ENCODE assay signal across 13 cellular contexts in genomic region chr10:27157150-27157549, GRCh38. TPM values are rescaled to one million over a fixed set of nuclear protein-coding genes. Genes with fewer than 3 reads are reported as not detected.
DNase-seq lines count a peak whose midpoint lies in the region; ATAC-seq, FAIRE-seq and TF ChIP-seq lines count a peak whose summit lies in the region.
"Had no signal": no experiment of that assay in that cellular context is flagged by ENCODE, and none has a peak within 500 bp of the region (broad histone marks: within the 10 kb centered on the region; RNA-seq: fewer than 3 reads in every experiment).

No MANE protein-coding gene starts in this region.

- H3F3A ChIP-seq in Loucy (ENCODE audit: low read depth): peaks cover 7% of the 10 kb centered on the region

- RAD21 ChIA-PET in GM12878 (lab: Charles Lee; ENCODE audit: unreplicated experiment): no interaction called here

- intact Hi-C loops in GM12878 (cut with micrococcal nuclease; ENCODE audit: unreplicated experiment): loop anchor here (2.0 to 10.0 kb wide), 3 partner anchors 204 to 1378 kb away; partner anchors contain the start of gene WAC

- TF ChIP-seq RAD21 in GM12878 (IDR thresholded peaks at IDR 0.05; ENCODE audit: insufficient read depth, low read depth, low read length): no peak

- no TSS peak for BruUV-seq in GM12878 (replicated peaks; lab: Mats Ljungman, UMichigan)

- H3K9ac ChIP-seq in Loucy (ENCODE audit: low read depth, low read length, poor library complexity, severe bottlenecking): peak overlapping the region; percentile 92
- H3K9ac ChIP-seq in GM12878 (ENCODE audit: control insufficient read depth, insufficient read depth, low read length): peak overlapping the region; percentile 100
- H3K9ac ChIP-seq: parathyroid adenoma had no signal

- H4K20me1 ChIP-seq in Loucy (ENCODE audit: insufficient read depth, low read length, poor library complexity, severe bottlenecking) (peaks cover 66% of the 10 kb centered on the region), GM12878 (ENCODE audit: control insufficient read depth, insufficient read depth) (no peaks in the 10 kb centered on the region)

- no peak for TF ChIP-seq POLR2A in GM12878 (IDR thresholded peaks at IDR 0.05; ENCODE audit: low read depth, low read length)

- TF ChIP-seq CTCF in Loucy (conservative IDR thresholded peaks at IDR 0.05; ENCODE audit: low read length): no peak
- TF ChIP-seq CTCF in GM12878 (IDR thresholded peaks at IDR 0.05 in 2 of 3, conservative IDR thresholded peaks at IDR 0.05 in 1 of 3; ENCODE audit: control insufficient read depth in 2 of 3, extremely low read depth in 1 of 3, insufficient read depth in 1 of 3, low read depth in 3 of 3, low read length in 3 of 3): no peak
- no peak for TF ChIP-seq CTCF in GM10266 (IDR thresholded peaks at IDR 0.05; ENCODE audit: control insufficient read depth, insufficient read depth, low read depth, missing control alignments)
- no peak for TF ChIP-seq CTCF in right atrium auricular region (IDR thresholded peaks at IDR 0.05)

- H3K36me3 Mint-ChIP-seq in naive B cell: peaks cover 8 to 19% of the 10 kb centered on the region in 2 donors

- in situ Hi-C loops in GM12878 (cut with MboI): no loop called here

- peaks cover 72% of the 10 kb centered on the region for H3K79me2 ChIP-seq in Loucy (ENCODE audit: insufficient read depth, low read length)
- peaks cover 69% of the 10 kb centered on the region for H3K79me2 ChIP-seq in GM12878 (ENCODE audit: control insufficient read depth, insufficient read depth, low read length)

- SMC1A ChIA-PET in GM12878 (lab: Charles Lee; ENCODE audit: uncharacterized antibody, unreplicated experiment): interaction anchor here (0.6 to 1.6 kb wide), 5 partner anchors 9 to 423 kb away, joined by 3 to 4 read pairs (median 4); no protein-coding TSS in a partner anchor

- WGBS in GM12878 (ENCODE audit: insufficient coverage, insufficient replicate concordance, low lambda C conversion rate, missing lambda C conversion rate): 44% methylated on average over 2 of the region's 2 CpGs

- no peaks in the 10 kb centered on the region for H3K27me3 Mint-ChIP-seq in naive B cell

- H2AFZ ChIP-seq in Loucy (ENCODE audit: low read length) (no peak overlapping the region), GM12878 (ENCODE audit: control insufficient read depth, low read depth, low read length) (no peak overlapping the region)
- H2AFZ ChIP-seq: parathyroid adenoma had no signal

- POLR2A ChIA-PET in GM12878 (lab: Charles Lee): interaction anchor here (0.6 to 1.4 kb wide), 5 partner anchors 11 to 513 kb away, joined by 3 to 6 read pairs (median 3); no protein-coding TSS in a partner anchor

- CTCF ChIA-PET in GM12878 (lab: Yijun Ruan, JAX): interaction anchor here (1.1 to 1.3 kb wide), 2 partner anchors 23 to 431 kb away, joined by 3 to 4 read pairs; no protein-coding TSS in a partner anchor

- peaks cover 29% of the 10 kb centered on the region; the same call in 1 of the 2 replicates for H3K36me3 ChIP-seq in Loucy (ENCODE audit: insufficient read depth, low read length)
- peaks cover 2 to 15% of the 10 kb centered on the region in 2 experiments for H3K36me3 ChIP-seq in GM12878 (ENCODE audit: control insufficient read depth in 2 of 2, insufficient read depth in 2 of 2, low read length in 1 of 2)
- peaks cover 6% of the 10 kb centered on the region for H3K36me3 ChIP-seq in right atrium auricular region

- H3K9me3 ChIP-seq in Loucy (ENCODE audit: insufficient read depth, low read depth, low read length) (no peaks in the 10 kb centered on the region), GM12878 (replicated peaks; ENCODE audit: control insufficient read depth, insufficient read depth, low read length) (no peaks in the 10 kb centered on the region), right atrium auricular region (no peaks in the 10 kb centered on the region)
- H3K9me3 ChIP-seq: heart right ventricle had no signal

- H3K4me1 ChIP-seq in Loucy (ENCODE audit: insufficient read depth, low read length, poor library complexity, severe bottlenecking) (peaks cover 32% of the 10 kb centered on the region), GM12878 (ENCODE audit: control insufficient read depth, insufficient read depth, low read length) (no peaks in the 10 kb centered on the region; the same call in 1 of the 2 replicates), right atrium auricular region (peaks cover 0 to 22% of the 10 kb centered on the region in 2 donors)

- peaks cover 0 to 6% (median 0%) of the 10 kb centered on the region in 7 donors for H3K9me3 Mint-ChIP-seq in naive B cell

- peak overlapping the region; percentile 58 to 100 (median 97) for H3K4me3 Mint-ChIP-seq in naive B cell

- peaks cover 31 to 40% (median 38%) of the 10 kb centered on the region in 3 donors for H3K4me1 Mint-ChIP-seq in naive B cell

- TF ChIP-seq EP300 in GM12878 (IDR thresholded peaks at IDR 0.05; ENCODE audit: borderline replicate concordance in 1 of 2, control insufficient read depth in 1 of 2, low read depth in 2 of 2, low read length in 2 of 2): no peak

- ATAC-seq in GM12878 (no peak), naive B cell (ENCODE audit: low read depth in 2 of 2) (no peak), GM21723 (IDR thresholded peaks at IDR 0.05; ENCODE audit: unreplicated experiment) (no peak), HG02623 (IDR thresholded peaks at IDR 0.05; ENCODE audit: unreplicated experiment) (no peak)
- ATAC-seq: heart right ventricle had no signal

- H3K4me2 ChIP-seq in Loucy (ENCODE audit: low read depth, low read length, poor library complexity, severe bottlenecking): peak overlapping the region; percentile 91
- H3K4me2 ChIP-seq in GM12878 (ENCODE audit: control insufficient read depth, insufficient read depth): peak overlapping the region; percentile 91

- DNase-seq in GM12878 (ENCODE audit: low read depth, low spot score): no peak
- no peak for DNase-seq in naive B cell
- no peak for DNase-seq in GM10266 (ENCODE audit: extremely low spot score)
- no peak for DNase-seq in right atrium auricular region (ENCODE audit: low spot score)
- DNase-seq: heart right ventricle; MV-4-11; stimulated activated CD8-positive, alpha-beta memory T cell treated with anti-CD3 and anti-CD28 coated beads, Interleukin-4, amount 100 ng/mL, for 48 hours had no signal

- FAIRE-seq in GM12878 (lab: Jason Lieb, UNC): no peak
- FAIRE-seq: GM12892 had no signal

- H3K9me2 ChIP-seq in Loucy (replicated peaks; ENCODE audit: low read depth, low read length): no peaks in the 10 kb centered on the region

- H3K27ac ChIP-seq in GM12878 (ENCODE audit: control insufficient read depth, insufficient read depth): peak overlapping the region; percentile 100
- H3K27ac ChIP-seq in right atrium auricular region: no peak overlapping the region
- H3K27ac ChIP-seq: parathyroid adenoma had no signal

- H3K27ac Mint-ChIP-seq in naive B cell: peak overlapping the region; percentile 12 to 100 (median 96)

- H3K27me3 ChIP-seq in Loucy (ENCODE audit: insufficient read depth, low read length, poor library complexity, severe bottlenecking) (no peaks in the 10 kb centered on the region), GM12878 (replicated peaks in 1 of 2; ENCODE audit: control insufficient read depth in 2 of 2, insufficient read depth in 2 of 2, low read length in 1 of 2) (no peaks in the 10 kb centered on the region), right atrium auricular region (no peaks in the 10 kb centered on the region)
- H3K27me3 ChIP-seq: heart right ventricle had no signal

- H3K4me3 ChIP-seq in GM08714 (ENCODE audit: low read length) (peak overlapping the region; percentile 77), Loucy (ENCODE audit: low read length, poor library complexity, severe bottlenecking) (peak overlapping the region; percentile 98), GM12878 (peak overlapping the region; percentile 87), right atrium auricular region (no peak overlapping the region)

RNA-seq across cellular contexts. Expression of gene MASTL, which starts 2.0 kb away (rescaled TPM):
- 48.6 and 52.7 TPM in 2 replicates for total RNA-seq in GM12878 (2013; cell fraction: nucleolus; rRNA removed)
- total RNA-seq in GM12878 (2014; rRNA removed) (28.1 and 31.6 TPM in 2 replicates), GM12878 (2014; rRNA removed; fragmentation: Illumina TruSeq; extraction: Trizol) (36.9 and 38.6 TPM in 2 replicates), GM12878 (2021) (17.8 and 18.3 TPM in 2 replicates), right atrium auricular region (1 to 10 TPM; 2.0 to 3.1 TPM)
- polyA plus RNA-seq in GM12878 (2011; ENCODE audit: low read depth): 6.0 TPM
- polyA plus RNA-seq in GM12878 (2011; rRNA removed) (24.2 and 38.4 TPM in 2 replicates), GM12878 (2014; fragmentation: Illumina TruSeq; extraction: Trizol) (32.7 and 37.0 TPM in 2 replicates), GM12878 (2014; fragmentation: Nextera tagmentation; extraction: Ambion mirVana) (1 to 10 TPM; 7.1 to 9.7 TPM), GM12878 (2014; rRNA removed) (18.7 and 23.3 TPM in 2 replicates), GM12878 (2016; fragmentation: Nextera tagmentation; extraction: Ambion mirVana) (10 to 100 TPM; 18.1 to 19.2 TPM), naive B cell (ENCODE audit: low read depth in 6 of 6) (1 to 10 TPM in 5 of 6 donors, not detected in 1; 2.1 to 5.3 (median 4.5) TPM)
- 11.0 and 12.9 TPM in 2 replicates for polyA plus RNA-seq in GM12878 (2011; cell fraction: cytosol; rRNA removed)
- polyA plus RNA-seq in GM12878 (2011; cell fraction: nucleus; rRNA removed): 11.9 and 13.8 TPM in 2 replicates
- polyA plus RNA-seq in GM12878 (2012): 9.6 and 13.5 TPM in 2 replicates
- 19.7 and 26.3 TPM in 2 replicates for polyA minus RNA-seq in GM12878 (2011; rRNA and poly(A)+ RNA removed)
- polyA minus RNA-seq in GM12878 (2011; cell fraction: cytosol; rRNA and poly(A)+ RNA removed): 8.6 and 12.8 TPM in 2 replicates
- 7.7 and 13.0 TPM in 2 replicates for polyA minus RNA-seq in GM12878 (2011; cell fraction: nucleus; rRNA and poly(A)+ RNA removed)

RNA-seq across cellular contexts. Expression of gene YME1L1, which starts 3.0 kb away (rescaled TPM):
- 76.9 and 78.0 TPM in 2 replicates for total RNA-seq in GM12878 (2013; cell fraction: nucleolus; rRNA removed)
- 87.8 and 102 TPM in 2 replicates for total RNA-seq in GM12878 (2014; rRNA removed)
- 92.8 and 96.3 TPM in 2 replicates for total RNA-seq in GM12878 (2014; rRNA removed; fragmentation: Illumina TruSeq; extraction: Trizol)
- total RNA-seq in GM12878 (2021): 82.7 and 87.8 TPM in 2 replicates
- 47.7 TPM for polyA plus RNA-seq in GM12878 (2011; ENCODE audit: low read depth)
- 87.0 and 142 TPM in 2 replicates for polyA plus RNA-seq in GM12878 (2011; rRNA removed)
- polyA plus RNA-seq in GM12878 (2011; cell fraction: cytosol; rRNA removed): 30.5 and 32.6 TPM in 2 replicates
- 26.1 and 26.7 TPM in 2 replicates for polyA plus RNA-seq in GM12878 (2011; cell fraction: nucleus; rRNA removed)
- 62.4 and 66.9 TPM in 2 replicates for polyA plus RNA-seq in GM12878 (2012)
- polyA plus RNA-seq in GM12878 (2014; fragmentation: Illumina TruSeq; extraction: Trizol): 97.5 and 105 TPM in 2 replicates
- 10 to 100 TPM; 26.1 to 33.3 TPM for polyA plus RNA-seq in GM12878 (2014; fragmentation: Nextera tagmentation; extraction: Ambion mirVana)
- polyA plus RNA-seq in GM12878 (2014; rRNA removed): 52.2 and 58.8 TPM in 2 replicates
- 100 to 1,000 TPM; 105 to 115 TPM for polyA plus RNA-seq in GM12878 (2016; fragmentation: Nextera tagmentation; extraction: Ambion mirVana)
- polyA minus RNA-seq in GM12878 (2011; rRNA and poly(A)+ RNA removed): 57.8 and 58.6 TPM in 2 replicates
- polyA minus RNA-seq in GM12878 (2011; cell fraction: cytosol; rRNA and poly(A)+ RNA removed): 21.9 and 25.4 TPM in 2 replicates
- 25.9 and 36.9 TPM in 2 replicates for polyA minus RNA-seq in GM12878 (2011; cell fraction: nucleus; rRNA and poly(A)+ RNA removed)
- 100 to 1,000 TPM in 3 of 6 donors, 10 to 100 TPM in 3; 96.1 to 123 (median 103) TPM for polyA plus RNA-seq in naive B cell (ENCODE audit: low read depth in 6 of 6)
- 10 to 100 TPM; 53.7 to 64.3 TPM for total RNA-seq in right atrium auricular region

RNA-seq across cellular contexts. Expression of gene ANKRD26, which starts 56.9 kb away (rescaled TPM):
- total RNA-seq in GM12878 (2013; cell fraction: nucleolus; rRNA removed): 66.0 and 68.2 TPM in 2 replicates
- total RNA-seq in GM12878 (2014; rRNA removed): 5.5 and 6.8 TPM in 2 replicates
- 11.1 and 12.0 TPM in 2 replicates for total RNA-seq in GM12878 (2014; rRNA removed; fragmentation: Illumina TruSeq; extraction: Trizol)
- total RNA-seq in GM12878 (2021): 4.8 and 6.1 TPM in 2 replicates
- polyA plus RNA-seq in GM12878 (2011; ENCODE audit: low read depth): 2.7 TPM
- 2.6 and 4.6 TPM in 2 replicates for polyA plus RNA-seq in GM12878 (2011; rRNA removed)
- polyA plus RNA-seq in GM12878 (2011; cell fraction: cytosol; rRNA removed): 0.48 and 0.70 TPM in 2 replicates
- polyA plus RNA-seq in GM12878 (2011; cell fraction: nucleus; rRNA removed): 2.3 and 3.7 TPM in 2 replicates
- polyA plus RNA-seq in GM12878 (2012): 3.8 and 5.0 TPM in 2 replicates
- 5.8 and 7.1 TPM in 2 replicates for polyA plus RNA-seq in GM12878 (2014; fragmentation: Illumina TruSeq; extraction: Trizol)
- 1 to 10 TPM; 2.3 to 3.4 TPM for polyA plus RNA-seq in GM12878 (2014; fragmentation: Nextera tagmentation; extraction: Ambion mirVana)
- polyA plus RNA-seq in GM12878 (2014; rRNA removed): 2.7 and 3.2 TPM in 2 replicates
- 1 to 10 TPM; 5.3 to 6.1 TPM for polyA plus RNA-seq in GM12878 (2016; fragmentation: Nextera tagmentation; extraction: Ambion mirVana)
- polyA minus RNA-seq in GM12878 (2011; rRNA and poly(A)+ RNA removed): 3.8 and 6.2 TPM in 2 replicates
- 0.94 and 1.1 TPM in 2 replicates for polyA minus RNA-seq in GM12878 (2011; cell fraction: cytosol; rRNA and poly(A)+ RNA removed)
- polyA minus RNA-seq in GM12878 (2011; cell fraction: nucleus; rRNA and poly(A)+ RNA removed): 4.1 and 6.2 TPM in 2 replicates
- polyA plus RNA-seq in naive B cell (ENCODE audit: low read depth in 6 of 6): 1 to 10 TPM in 5 of 6 donors, under 1 TPM in 1; 0.68 to 3.9 (median 1.6) TPM
- total RNA-seq in right atrium auricular region: 10 to 100 TPM in 1 of 2 donors, 1 to 10 TPM in 1; 3.9 to 11.0 TPM

Comparison
In these comparisons a context has a peak if more than half of its experiments do, and no peak if none do; other contexts are left out.
1. H3K4me3 ChIP-seq: peak in GM08714 (single experiment), Loucy (single experiment) and GM12878 (single experiment); none in right atrium auricular region (0 of 2).
2. RNA of gene MASTL, which starts 2.0 kb away (total RNA-seq): 17.8 to 52.7 TPM in GM12878; 2.0 to 3.1 TPM in right atrium auricular region; every median in the first group is over 4 times any median in the second.